Comparison of ENCODE assay signal across 8 cellular contexts in the genomic region with DNA sequence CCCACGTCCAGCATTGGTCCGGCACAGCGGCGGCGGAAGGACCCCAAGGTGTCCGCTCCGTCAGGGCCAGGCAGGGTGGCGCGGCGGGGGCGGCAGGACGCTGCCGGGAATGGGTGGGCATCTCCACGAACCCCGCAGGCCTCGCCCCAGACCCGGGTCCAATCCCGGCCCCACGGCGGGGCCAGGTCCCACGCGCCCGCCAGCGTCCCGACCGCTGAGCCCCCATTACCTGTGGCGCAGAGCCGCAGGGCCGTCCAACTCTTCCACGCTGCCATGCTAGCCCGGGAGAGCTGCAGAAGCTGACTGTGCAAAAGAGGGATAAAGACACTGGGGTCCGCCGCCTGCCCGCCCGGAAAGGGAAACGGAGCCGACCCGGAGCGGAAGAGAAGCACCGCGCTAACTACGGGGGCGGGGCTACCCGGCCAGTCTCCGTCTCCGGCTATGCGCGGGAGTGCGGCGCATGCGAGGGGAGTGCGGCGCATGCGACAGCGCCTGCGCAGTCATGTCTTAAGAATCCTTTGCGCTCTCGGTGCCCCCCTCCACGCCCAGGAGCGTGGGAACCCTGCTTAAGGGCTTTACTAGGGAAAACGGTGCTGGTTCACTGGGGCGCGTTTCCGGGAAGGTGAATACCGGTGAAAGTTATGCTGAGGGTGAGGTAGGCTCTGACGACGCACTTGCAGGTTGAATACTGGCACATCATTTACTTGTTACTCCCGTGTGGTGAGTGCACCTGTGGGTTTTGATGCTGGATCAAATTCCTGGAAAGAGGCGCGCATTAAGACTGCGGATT. TPM values are rescaled to one million over a fixed set of nuclear protein-coding genes. Genes with fewer than 3 reads are reported as not detected.
DNase-seq lines count a peak whose midpoint lies in the region; TF ChIP-seq lines count a peak whose summit lies in the region.

A gene with protein sequence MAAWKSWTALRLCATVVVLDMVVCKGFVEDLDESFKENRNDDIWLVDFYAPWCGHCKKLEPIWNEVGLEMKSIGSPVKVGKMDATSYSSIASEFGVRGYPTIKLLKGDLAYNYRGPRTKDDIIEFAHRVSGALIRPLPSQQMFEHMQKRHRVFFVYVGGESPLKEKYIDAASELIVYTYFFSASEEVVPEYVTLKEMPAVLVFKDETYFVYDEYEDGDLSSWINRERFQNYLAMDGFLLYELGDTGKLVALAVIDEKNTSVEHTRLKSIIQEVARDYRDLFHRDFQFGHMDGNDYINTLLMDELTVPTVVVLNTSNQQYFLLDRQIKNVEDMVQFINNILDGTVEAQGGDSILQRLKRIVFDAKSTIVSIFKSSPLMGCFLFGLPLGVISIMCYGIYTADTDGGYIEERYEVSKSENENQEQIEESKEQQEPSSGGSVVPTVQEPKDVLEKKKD (minus strand): TSS at position 402 of the 790 bp plus-strand sequence. CDS start 127 bp downstream, at position 275.

- H2AFZ ChIP-seq in H9 (ENCODE audit: low read length) (peak within 1 kb of the TSS; percentile 41), neural cell (ENCODE audit: low read depth, low read length) (peak within 1 kb of the TSS; percentile 70)

- no peak within 1 kb of the TSS for H2BK20ac ChIP-seq in H9 (ENCODE audit: low read depth, low read length, poor library complexity, severe bottlenecking)

- peak; percentile 59 for TF ChIP-seq RAD21 in neural cell (conservative IDR thresholded peaks at IDR 0.05)

- no peak for TF ChIP-seq CTCF in H9 (conservative IDR thresholded peaks at IDR 0.05)
- TF ChIP-seq CTCF in neural cell (IDR thresholded peaks at IDR 0.05; ENCODE audit: poor library complexity, severe bottlenecking), result no peak
- TF ChIP-seq CTCF in stomach (IDR thresholded peaks at IDR 0.05), result peak in 1 of 7 experiments; percentile 9

- H3K4me3 Mint-ChIP-seq in H9, result peak within 1 kb of the TSS; percentile 94 to 99

- peaks cover 7% of the 10 kb centered on the region; the same call in 1 of the 2 replicates for H3K79me2 ChIP-seq in H9 (ENCODE audit: insufficient read depth, low read length)
- peaks cover 27% of the 10 kb centered on the region for H3K79me2 ChIP-seq in neural cell (replicated peaks; ENCODE audit: insufficient read depth, low read length)

- no peaks in the 10 kb centered on the region for H3K9me3 Mint-ChIP-seq in H9

- no CpG with 5 or more reads among the region's 71 CpGs for WGBS in H9 (ENCODE audit: extremely low coverage, insufficient read length, low lambda C conversion rate)
- WGBS in stomach, 5 donors, result 0 to 1% (median 0%) methylated on average over 50 to 71 of the region's 71 CpGs

- H3K79me1 ChIP-seq in H9 (ENCODE audit: insufficient read depth, low read depth, low read length, poor library complexity, severe bottlenecking), result no peaks in the 10 kb centered on the region

- H2AK5ac ChIP-seq in H9 (ENCODE audit: insufficient read length, low read length), result no peak within 1 kb of the TSS

- H2BK5ac ChIP-seq in H9 (ENCODE audit: insufficient read length, low read length), result no peak within 1 kb of the TSS

- H4K20me1 ChIP-seq in H9 (ENCODE audit: control insufficient read depth, insufficient read depth, insufficient read length) (peaks cover 3% of the 10 kb centered on the region), neural cell (ENCODE audit: insufficient read depth) (no peaks in the 10 kb centered on the region)

- H3T11ph ChIP-seq in H9 (ENCODE audit: low read length), result no peak within 1 kb of the TSS

- H3K27ac Mint-ChIP-seq in H9, result peak within 1 kb of the TSS; percentile 44 to 96 (median 89); a peak in 5 of 7 replicates

- no peaks in the 10 kb centered on the region for H3K4me1 ChIP-seq in H9 (ENCODE audit: insufficient read depth, low read length)
- H3K4me1 ChIP-seq in stomach, result peaks cover 14 to 39% (median 30%) of the 10 kb centered on the region in 4 donors

- no peaks in the 10 kb centered on the region for H3K9me2 ChIP-seq in neural cell (ENCODE audit: insufficient read depth, low read length)

- H3K4me3 ChIP-seq in MG63, result peak within 1 kb of the TSS; percentile 83
- peak within 1 kb of the TSS; percentile 92 for H3K4me3 ChIP-seq in neural cell (ENCODE audit: low read length)
- peak within 1 kb of the TSS; percentile 94 to 99 (median 96) for H3K4me3 ChIP-seq in stomach

- H4K8ac ChIP-seq in H9 (replicated peaks; ENCODE audit: insufficient read length, low read depth, low read length), result no peak within 1 kb of the TSS

- H2BK15ac ChIP-seq in H9 (ENCODE audit: low read depth, low read length), result no peak within 1 kb of the TSS

- H3K27ac ChIP-seq in H9 (ENCODE audit: insufficient read length, low read depth, low read length), result no peak within 1 kb of the TSS
- H3K27ac ChIP-seq in neural cell (ENCODE audit: low read length), result peak within 1 kb of the TSS; percentile 70
- peak within 1 kb of the TSS; percentile 62 to 94 (median 84) for H3K27ac ChIP-seq in stomach

- H3K4me2 ChIP-seq in H9 (ENCODE audit: insufficient read depth, insufficient read length, low read length) (peak within 1 kb of the TSS; percentile 73), neural cell (ENCODE audit: low read length) (peak within 1 kb of the TSS; percentile 86)

- no peak within 1 kb of the TSS for H3K23ac ChIP-seq in H9 (ENCODE audit: insufficient read length, low read depth, low read length)

- no peak for TF ChIP-seq POLR2A in stomach (IDR thresholded peaks at IDR 0.05)

- H3K9me3 ChIP-seq in H9 (ENCODE audit: control insufficient read depth, low read depth, low read length) (no peaks in the 10 kb centered on the region), MG63 (no peaks in the 10 kb centered on the region), neural cell (ENCODE audit: low read length) (no peaks in the 10 kb centered on the region), stomach (no peaks in the 10 kb centered on the region)

- H3K36me3 ChIP-seq in MG63 (peaks cover 23% of the 10 kb centered on the region), neural cell (ENCODE audit: insufficient read depth, low read length) (peaks cover 6% of the 10 kb centered on the region), stomach (peaks cover 0 to 28% (median 26%) of the 10 kb centered on the region in 4 donors)

- H4K5ac ChIP-seq in H9 (ENCODE audit: insufficient read length, low read depth, low read length), result no peak within 1 kb of the TSS

- no peaks in the 10 kb centered on the region for H3K27me3 ChIP-seq in H9 (ENCODE audit: insufficient read depth, low read length)
- H3K27me3 ChIP-seq in MG63, result no peaks in the 10 kb centered on the region
- no peaks in the 10 kb centered on the region for H3K27me3 ChIP-seq in neural cell (ENCODE audit: insufficient read depth, low read depth, low read length)
- no peaks in the 10 kb centered on the region for H3K27me3 ChIP-seq in stomach

- TF ChIP-seq EP300 in neural cell (conservative IDR thresholded peaks at IDR 0.05; ENCODE audit: poor library complexity, severe bottlenecking) (peak; percentile 30), stomach (IDR thresholded peaks at IDR 0.05) (no peak)

- H2BK12ac ChIP-seq in H9 (ENCODE audit: insufficient read length, low read depth, low read length), result no peak within 1 kb of the TSS

- no peak within 1 kb of the TSS for H3K56ac ChIP-seq in H9 (ENCODE audit: insufficient read length, low read depth, low read length)

- peak within 1 kb of the TSS; percentile 59; the same call in 1 of the 2 replicates for H3K14ac ChIP-seq in H9 (ENCODE audit: insufficient read depth, low read length)

- H4K91ac ChIP-seq in H9 (ENCODE audit: insufficient read length, low read depth, low read length), result no peak within 1 kb of the TSS

- H3F3A ChIP-seq in neural cell (ENCODE audit: insufficient read depth, low read length, poor library complexity, severe bottlenecking), result no peaks in the 10 kb centered on the region

- no peak within 1 kb of the TSS for H2BK120ac ChIP-seq in H9 (ENCODE audit: low read depth, low read length, poor library complexity, severe bottlenecking)

- H3K36me3 Mint-ChIP-seq in H9 (ENCODE audit: insufficient read depth in 1 of 3, low read depth in 3 of 3), result peaks cover 12 to 31% (median 29%) of the 10 kb centered on the region in 3 experiments

- H3K18ac ChIP-seq in H9 (ENCODE audit: insufficient read length, low read depth, low read length), result peak within 1 kb of the TSS; percentile 30

- peaks cover 3% of the 10 kb centered on the region for H3K23me2 ChIP-seq in H9 (ENCODE audit: insufficient read length, low read depth, low read length, poor library complexity, severe bottlenecking)

- intact Hi-C loops in stomach (cut with DNase I; ENCODE audit: low total_unique reads), result no loop called here

- peaks cover 13% of the 10 kb centered on the region in 2 experiments for H3K4me1 Mint-ChIP-seq in H9

- DNase-seq in ELR (ENCODE audit: low read depth), result peak; percentile 96
- DNase-seq in H9, result peak; percentile 95
- DNase-seq in MG63, result peak; percentile 91
- DNase-seq in SHP77 treated with DMSO at 0.1 percent for 48 hours (lab: John Stamatoyannopoulos, UW), result peak; percentile 92
- peak; percentile 97 for DNase-seq in activated effector memory CD4-positive, alpha-beta T cell treated with anti-CD3 and anti-CD28 coated beads, Interleukin-2, amount 50 U/mL, for 16 hours
- DNase-seq in fibroblast of the conjunctiva (ENCODE audit: low read depth), result peak; percentile 87
- DNase-seq in stomach, result peak; percentile 91

- H3K9ac ChIP-seq in H9 (ENCODE audit: extremely low read depth, insufficient read length, low read length), result peak within 1 kb of the TSS; percentile 67
- H3K9ac ChIP-seq in neural cell (ENCODE audit: low read length), result peak within 1 kb of the TSS; percentile 79

- no peaks in the 10 kb centered on the region for H3K27me3 Mint-ChIP-seq in H9 (ENCODE audit: low read depth)

- H3K4ac ChIP-seq in H9 (ENCODE audit: low read depth, low read length), result no peak within 1 kb of the TSS

TF ChIP-seq in neural cell, 6 proteins besides CTCF, POLR2A, EP300 and RAD21 (continues in another document):
- TF ChIP-seq MXI1 (conservative IDR thresholded peaks at IDR 0.05; ENCODE audit: poor library complexity, severe bottlenecking) (peak; percentile 86), SMC3 (conservative IDR thresholded peaks at IDR 0.05; ENCODE audit: poor library complexity) (peak; percentile 64)

RNA-seq across cellular contexts. Expression of the gene that starts here (rescaled TPM):
- total RNA-seq in H9 (2021) (38.0 and 39.5 TPM in 2 replicates), stomach (100 to 1,000 TPM in 1 of 5 donors, 10 to 100 TPM in 4; 11.7 to 112 (median 70.9) TPM)
- 32.7 and 41.5 TPM in 2 replicates for total RNA-seq in MG63 (2014; rRNA removed; shearing (Covaris generic); ENCODE audit: low replicate concordance)
- polyA plus RNA-seq in neural cell (118 and 158 TPM in 2 replicates), stomach (10 to 100 TPM in 1 of 3 donors, 1 to 10 TPM in 2; 4.3 to 11.9 (median 7.4) TPM)
- polyA minus RNA-seq in neural cell, result 129 and 134 TPM in 2 replicates
